ENCODE assay signal across 18 cellular contexts in the genomic region with DNA sequence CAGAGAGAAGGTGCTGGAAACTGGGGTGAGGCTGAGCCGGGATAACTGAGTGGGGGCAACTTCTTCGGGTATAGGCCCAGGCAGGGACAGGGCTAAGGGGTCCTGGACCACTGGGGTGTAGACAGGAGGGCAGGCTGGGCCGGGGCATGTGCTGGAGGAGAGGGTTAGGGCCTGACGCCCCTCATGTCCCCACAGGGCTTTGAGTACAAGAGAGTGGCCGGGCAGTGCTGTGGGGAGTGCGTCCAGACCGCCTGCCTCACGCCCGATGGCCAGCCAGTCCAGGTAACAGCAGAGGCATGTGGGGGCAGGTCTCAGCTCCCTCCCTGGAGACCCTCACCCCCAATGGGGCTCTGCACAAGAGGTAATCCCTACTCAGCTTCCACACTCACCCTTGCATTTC. TPM values are rescaled to one million over a fixed set of nuclear protein-coding genes. Genes with fewer than 3 reads are reported as not detected.
"Had no signal": no experiment of that assay in that cellular context is flagged by ENCODE, and none has a peak within 500 bp of the region (broad histone marks: within the 10 kb centered on the region; RNA-seq: fewer than 3 reads in every experiment).

No MANE protein-coding gene starts in this region.

- H3K36me3 Mint-ChIP-seq: IgD-negative memory B cell had no signal

- H3K27me3 ChIP-seq: MG63, SJCRH30 had no signal

- H3K4me3 Mint-ChIP-seq: IgD-negative memory B cell had no signal

- H3K27ac Mint-ChIP-seq: IgD-negative memory B cell had no signal

- H3K4me1 ChIP-seq: SJCRH30 had no signal

- H3K27ac ChIP-seq: HL-60, SJCRH30 had no signal

- H3K27me3 Mint-ChIP-seq: IgD-negative memory B cell had no signal

- DNase-seq: KBM-7, NCI-H1092, NCI-H1105 treated with DMSO at 0.1 percent for 48 hours, NCI-H1417 treated with DMSO at 0.1 percent for 48 hours, NCI-H1694 treated with DMSO at 0.1 percent for 48 hours, NCI-H1930, NCI-H2081, NCI-H2107, NCI-H446, NCI-H510A, NCI-H524 treated with DMSO at 0.1 percent for 48 hours, SHP77 treated with DMSO at 0.1 percent for 48 hours had no signal

- H3K9me3 ChIP-seq: SJCRH30 had no signal

- FAIRE-seq: HTR-8/SVneo, RCC 7860 had no signal

- H3K4me3 ChIP-seq: MG63, SJCRH30 had no signal

- H3K36me3 ChIP-seq: MG63, SJCRH30 had no signal

RNA-seq across cellular contexts. Expression of a gene that starts 36.7 kb away (rescaled TPM):
- total RNA-seq: SJCRH30 had no signal
- polyA plus RNA-seq: IgD-negative memory B cell had no signal
